ENCODE assay signal across 8 cellular contexts in genomic region chr3:16399473-16399872, GRCh38.
A peak's percentile ranks its signal among the peaks of the same experiment; 100 is the strongest.
DNase-seq lines count a peak whose midpoint lies in the region; ATAC-seq, FAIRE-seq and TF ChIP-seq lines count a peak whose summit lies in the region.

No MANE protein-coding gene starts in this region.

- peaks cover 14% of the 10 kb centered on the region for H3K27me3 ChIP-seq in HAP-1 (ENCODE audit: low read depth)

- ATAC-seq in HG02678 (IDR thresholded peaks at IDR 0.05; ENCODE audit: unreplicated experiment) = peak; percentile 54
- ATAC-seq in GM19397 (IDR thresholded peaks at IDR 0.05; ENCODE audit: unreplicated experiment) = no peak
- no peak for ATAC-seq in HG03025 (IDR thresholded peaks at IDR 0.05; ENCODE audit: low FRiP score, unreplicated experiment)

- FAIRE-seq in D721Med (lab: Jason Lieb, UNC) = no peak

- H3K4me3 ChIP-seq in HAP-1 = no peak overlapping the region

- in situ Hi-C loops in HAP-1 (cut with MboI; ENCODE audit: low sequenced_read_pairs) = no loop called here

- H3K36me3 ChIP-seq in HAP-1 (replicated peaks) = no peaks in the 10 kb centered on the region

- no peaks in the 10 kb centered on the region for H3K9me3 ChIP-seq in HAP-1

- peak; percentile 30 for TF ChIP-seq CTCF in D721Med (IDR thresholded peaks at IDR 0.05; ENCODE audit: insufficient read depth, missing control alignments)

- no peak for DNase-seq in D721Med (ENCODE audit: insufficient read length, low spot score)
- DNase-seq in amniotic epithelial cell (ENCODE audit: low read depth) = peak; percentile 83
- DNase-seq in left kidney (ENCODE audit: low read depth, low spot score) = peak; percentile 96
- DNase-seq in HAP-1 (ENCODE audit: low spot score in 2 of 2) = no peak
- DNase-seq in activated T-cell treated with anti-CD3 and anti-CD28 coated beads, Interleukin-2, amount 50 U/mL, for 48 hours = no peak

- H3K4me1 ChIP-seq in HAP-1 = no peaks in the 10 kb centered on the region

Comparison
In these comparisons a context has a peak if more than half of its experiments do, and no peak if none do; other contexts are left out.
1. DNase-seq: peak in amniotic epithelial cell (single experiment) and left kidney (single experiment); none in D721Med (single experiment), HAP-1 (0 of 2) and activated T-cell treated with anti-CD3 and anti-CD28 coated beads, Interleukin-2, amount 50 U/mL, for 48 hours (0 of 2).